In genomic region chr7:27901028-27901760, GRCh38 we compare ENCODE assay signal across 8 cellular contexts.
A peak's percentile ranks its signal among the peaks of the same experiment; 100 is the strongest.
DNase-seq lines count a peak whose midpoint lies in the region; ATAC-seq and TF ChIP-seq lines count a peak whose summit lies in the region.

No MANE protein-coding gene starts in this region.

- ATAC-seq in GM21526 (IDR thresholded peaks at IDR 0.05; ENCODE audit: low FRiP score, unreplicated experiment) (peak; percentile 76), mucosa of descending colon (peak; percentile 35)

- H3K27me3 ChIP-seq in adipocyte (replicated peaks; ENCODE audit: control insufficient read depth, insufficient read depth, low read length): no peaks in the 10 kb centered on the region

- H3K4me1 ChIP-seq in adipocyte (ENCODE audit: control insufficient read depth, insufficient read depth, low read length) (peaks cover 33% of the 10 kb centered on the region), mucosa of descending colon (ENCODE audit: low read depth) (peaks cover under 1% of the 10 kb centered on the region)

- peak overlapping the region; percentile 87 for H3K9ac ChIP-seq in adipocyte (ENCODE audit: low read length)

- H3K9me3 ChIP-seq in adipocyte (ENCODE audit: control insufficient read depth, low read length) (no peaks in the 10 kb centered on the region), mucosa of descending colon (no peaks in the 10 kb centered on the region)

- no peak for TF ChIP-seq CTCF in GM12864 (IDR thresholded peaks at IDR 0.05; ENCODE audit: low read depth, low read length, missing control alignments)
- no peak for TF ChIP-seq CTCF in mucosa of descending colon (IDR thresholded peaks at IDR 0.05)

- intact Hi-C loops in mucosa of descending colon (cut with DNase I, micrococcal nuclease): no loop called here

- H3K4me3 ChIP-seq in GM12864 (ENCODE audit: low read depth, low read length) (no peak overlapping the region), adipocyte (ENCODE audit: low read length) (peak overlapping the region; percentile 81), mucosa of descending colon (no peak overlapping the region)

- DNase-seq in GM12864 (ENCODE audit: low read depth) (peak; percentile 42), KG1 (lab: John Stamatoyannopoulos, UW) (peak; percentile 49), adipocyte (ENCODE audit: low read depth) (peak; percentile 87), mucosa of descending colon (no peak), NCI-H82 (lab: John Stamatoyannopoulos, UW) (no peak), COR-L47 (lab: John Stamatoyannopoulos, UW) (no peak), putamen (ENCODE audit: low spot score) (no peak)

- H3K36me3 ChIP-seq in adipocyte (ENCODE audit: control insufficient read depth, insufficient read depth, low read length, severe bottlenecking): no peaks in the 10 kb centered on the region
- no peaks in the 10 kb centered on the region for H3K36me3 ChIP-seq in mucosa of descending colon (ENCODE audit: low read depth)

Comparison
In these comparisons a context has a peak if more than half of its experiments do, and no peak if none do; other contexts are left out.
1. DNase-seq: peak in GM12864 (single experiment), KG1 (single experiment) and adipocyte (single experiment); none in mucosa of descending colon (0 of 3), NCI-H82 (single experiment), COR-L47 (single experiment) and putamen (single experiment).